ENCODE assay signal across 10 cellular contexts in genomic region chr9:88949425-88949824, GRCh38. TPM values are rescaled to one million over a fixed set of nuclear protein-coding genes. Genes with fewer than 3 reads are reported as not detected.
DNase-seq lines count a peak whose midpoint lies in the region; ATAC-seq and TF ChIP-seq lines count a peak whose summit lies in the region.
"Had no signal": no experiment of that assay in that cellular context is flagged by ENCODE, and none has a peak within 500 bp of the region (broad histone marks: within the 10 kb centered on the region; RNA-seq: fewer than 3 reads in every experiment).

No MANE protein-coding gene starts in this region.

- H2AFZ ChIP-seq in IMR-90 (replicated peaks; ENCODE audit: low read length, poor library complexity): no peak overlapping the region

- H2BK5ac ChIP-seq in IMR-90 (ENCODE audit: low read depth, low read length, poor library complexity, severe bottlenecking): no peak overlapping the region

- no TSS peak for BruUV-seq in IMR-90 (replicated peaks; lab: Mats Ljungman, UMichigan)

- H3K23ac ChIP-seq in IMR-90 (ENCODE audit: low read depth, low read length): no peak overlapping the region

- no peak overlapping the region for H3K4me3 Mint-ChIP-seq in T-helper 17 cell

- no peak overlapping the region for H3K4ac ChIP-seq in IMR-90 (ENCODE audit: low read depth, low read length)

- H3K9ac ChIP-seq in IMR-90 (ENCODE audit: low read depth, low read length): no peak overlapping the region

- H3K36me3 Mint-ChIP-seq in T-helper 17 cell (ENCODE audit: low read depth): no peaks in the 10 kb centered on the region

- intact Hi-C loops in IMR-90 (cut with micrococcal nuclease) (no loop called here), sigmoid colon (cut with DNase I) (loop anchor here (5.0 kb wide), 1 partner anchor 202 kb away; no protein-coding TSS in a partner anchor)

- H3K18ac ChIP-seq in IMR-90 (ENCODE audit: low read depth, low read length): no peak overlapping the region

- no peaks in the 10 kb centered on the region for H3K79me1 ChIP-seq in IMR-90 (ENCODE audit: low read depth in 1 of 2, low read length in 2 of 2)

- 0 out of 2 replicates have a peak, but pooled peaks cover 2% of the 10 kb centered on the region for H3K9me3 ChIP-seq in IMR-90 (ENCODE audit: control insufficient read depth, insufficient read depth, low read length)
- H3K9me3 ChIP-seq in SJSA1 (replicated peaks): no peaks in the 10 kb centered on the region
- H3K9me3 ChIP-seq in cardiac muscle cell (ENCODE audit: low read depth): no peaks in the 10 kb centered on the region
- no peaks in the 10 kb centered on the region for H3K9me3 ChIP-seq in sigmoid colon
- no peaks in the 10 kb centered on the region for H3K9me3 ChIP-seq in T-helper 17 cell (ENCODE audit: control insufficient read depth, low read length, poor library complexity, severe bottlenecking)

- H2BK120ac ChIP-seq in IMR-90 (ENCODE audit: low read depth, low read length): peak overlapping the region; percentile 12; the same call in 1 of the 2 replicates

- H2BK20ac ChIP-seq in IMR-90 (ENCODE audit: low read depth, low read length): no peak overlapping the region

- TF ChIP-seq EP300 in sigmoid colon (IDR thresholded peaks at IDR 0.05): peak in 2 of 4 donors; percentile 51 to 76

- no peak overlapping the region for H4K91ac ChIP-seq in IMR-90 (ENCODE audit: insufficient read depth, low read depth, low read length)

- H3K27me3 Mint-ChIP-seq in T-helper 17 cell: peaks cover 71% of the 10 kb centered on the region

- no peaks in the 10 kb centered on the region for H3K36me3 ChIP-seq in IMR-90 (ENCODE audit: control insufficient read depth, insufficient read depth, low read length)
- no peaks in the 10 kb centered on the region for H3K36me3 ChIP-seq in SJSA1
- no peaks in the 10 kb centered on the region for H3K36me3 ChIP-seq in cardiac muscle cell
- H3K36me3 ChIP-seq in sigmoid colon: no peaks in the 10 kb centered on the region

- no peak overlapping the region for H3K4me3 ChIP-seq in IMR-90 (ENCODE audit: insufficient read depth, low read depth, low read length)
- no peak overlapping the region for H3K4me3 ChIP-seq in SJSA1
- no peak overlapping the region for H3K4me3 ChIP-seq in cardiac muscle cell
- no peak overlapping the region for H3K4me3 ChIP-seq in sigmoid colon
- H3K4me3 ChIP-seq: coronary artery had no signal

- ATAC-seq in IMR-90 (ENCODE audit: low read depth) (no peak), T-helper 17 cell (no peak), HG03097 (IDR thresholded peaks at IDR 0.05; ENCODE audit: low FRiP score, unreplicated experiment) (no peak)

- no peak overlapping the region for H3K14ac ChIP-seq in IMR-90 (replicated peaks; ENCODE audit: low read depth, low read length)

- no peak overlapping the region for H3K27ac Mint-ChIP-seq in T-helper 17 cell

- peaks cover 2% of the 10 kb centered on the region for H3K4me1 Mint-ChIP-seq in T-helper 17 cell

- DNase-seq in IMR-90 (peak; percentile 52), SJSA1 (ENCODE audit: low read depth in 1 of 2, low spot score in 2 of 2) (peak; percentile 52 to 59), cardiac muscle cell (ENCODE audit: low read depth in 1 of 2, low spot score in 1 of 2) (peak; percentile 76 to 78), sigmoid colon (peak; percentile 78), GM19240 (ENCODE audit: insufficient read length, low spot score) (no peak), T-helper 17 cell (no peak)
- DNase-seq: EL, NCI-H446 treated with DMSO at 0.1 percent for 48 hours had no signal

- H2BK15ac ChIP-seq in IMR-90 (ENCODE audit: low read depth, low read length): no peak overlapping the region

- TF ChIP-seq POLR2A in IMR-90 (IDR thresholded peaks at IDR 0.05; ENCODE audit: low read depth, low read length) (no peak), sigmoid colon (IDR thresholded peaks at IDR 0.05) (no peak)

- no peak overlapping the region for H4K8ac ChIP-seq in IMR-90 (ENCODE audit: low read depth in 2 of 2, low read length in 2 of 2)

- peaks cover 30% of the 10 kb centered on the region for H3K4me1 ChIP-seq in IMR-90 (ENCODE audit: control insufficient read depth, insufficient read depth, low read length)
- H3K4me1 ChIP-seq in SJSA1 (replicated peaks): peaks cover 57% of the 10 kb centered on the region
- peaks cover 30% of the 10 kb centered on the region for H3K4me1 ChIP-seq in cardiac muscle cell (ENCODE audit: low read depth)
- peaks cover 0 to 55% (median 48%) of the 10 kb centered on the region in 4 donors for H3K4me1 ChIP-seq in sigmoid colon

- H4K20me1 ChIP-seq in IMR-90 (ENCODE audit: insufficient read depth, low read length): no peaks in the 10 kb centered on the region; the same call in 1 of the 2 replicates

- POLR2A ChIA-PET in IMR-90 (lab: Charles Lee; ENCODE audit: unreplicated experiment): no interaction called here

- 7% methylated on average over 4 of the region's 9 CpGs; no CpG with 5 or more reads in 1 of the 2 experiments for WGBS in IMR-90 (ENCODE audit: extremely low coverage in 2 of 2, insufficient read length in 1 of 2), 2 experiments
- WGBS in sigmoid colon, 2 donors: 18 to 35% methylated on average over 9 of the region's 9 CpGs

- dilution Hi-C loops in IMR-90 (cut with HindIII; ENCODE audit: low sequenced_read_pairs, unreplicated experiment): no loop called here

- H3K4me2 ChIP-seq in IMR-90 (ENCODE audit: low read depth, low read length): no peak overlapping the region; the same call in 1 of the 2 replicates

- in situ Hi-C loops in IMR-90 (cut with MboI; ENCODE audit: low sequenced_read_pairs): no loop called here

- TF ChIP-seq RAD21 in IMR-90 (IDR thresholded peaks at IDR 0.05; ENCODE audit: low read length): no peak

- H3K27ac ChIP-seq in IMR-90 (ENCODE audit: insufficient read depth, low read length) (no peak overlapping the region), SJSA1 (peak overlapping the region; percentile 39), cardiac muscle cell (peak overlapping the region; percentile 77), sigmoid colon (peak overlapping the region; percentile 24 to 79 (median 77))

- peaks cover 23% of the 10 kb centered on the region for H3K9me1 ChIP-seq in IMR-90 (ENCODE audit: insufficient read depth, low read length)

- CTCF ChIA-PET in IMR-90 (lab: Yijun Ruan, JAX): interaction anchor here (0.9 kb wide), 1 partner anchor 365 kb away, joined by 3 read pairs; no protein-coding TSS in a partner anchor

- H2AK9ac ChIP-seq in IMR-90 (replicated peaks; ENCODE audit: low read depth, low read length, poor library complexity): no peak overlapping the region

- no peak for TF ChIP-seq CTCF in IMR-90 (conservative IDR thresholded peaks at IDR 0.05; ENCODE audit: low read depth, low read length)
- TF ChIP-seq CTCF in cardiac muscle cell (IDR thresholded peaks at IDR 0.05; ENCODE audit: low read depth, low read length): no peak
- TF ChIP-seq CTCF in sigmoid colon (IDR thresholded peaks at IDR 0.05): no peak

- H4K5ac ChIP-seq in IMR-90 (ENCODE audit: low read depth, low read length): no peak overlapping the region

- H3K56ac ChIP-seq in IMR-90 (ENCODE audit: extremely low read depth, insufficient read depth, low read length): no peak overlapping the region

- H3K27me3 ChIP-seq in IMR-90 (ENCODE audit: control insufficient read depth, insufficient read depth, low read length) (no peaks in the 10 kb centered on the region), SJSA1 (replicated peaks) (no peaks in the 10 kb centered on the region), cardiac muscle cell (no peaks in the 10 kb centered on the region), sigmoid colon (no peaks in the 10 kb centered on the region)

- H2AK5ac ChIP-seq in IMR-90 (ENCODE audit: low read depth, low read length): no peak overlapping the region

TF ChIP-seq in IMR-90, 13 proteins besides CTCF, POLR2A, EP300 and RAD21:
- no peak for TF ChIP-seq BHLHE40 (IDR thresholded peaks at IDR 0.05; ENCODE audit: low read depth, low read length)
- no peak for TF ChIP-seq ELK1 (IDR thresholded peaks at IDR 0.05; ENCODE audit: borderline replicate concordance, low read depth, low read length)
- TF ChIP-seq NFE2L2 (IDR thresholded peaks at IDR 0.05; ENCODE audit: low read depth, low read length): no peak
- no peak for TF ChIP-seq CHD1 (IDR thresholded peaks at IDR 0.05; ENCODE audit: low read depth, low read length)
- TF ChIP-seq RFX5 (IDR thresholded peaks at IDR 0.05; ENCODE audit: low read depth, low read length): no peak
- TF ChIP-seq MAZ (IDR thresholded peaks at IDR 0.05; ENCODE audit: borderline replicate concordance, low read depth, low read length): no peak

RNA-seq across cellular contexts. Expression of gene S1PR3, which starts 41.8 kb away (rescaled TPM):
- total RNA-seq in IMR-90 (2012; rRNA removed) (28.7 and 31.1 TPM in 2 replicates), cardiac muscle cell (11.3 and 15.5 TPM in 2 replicates), sigmoid colon (10 to 100 TPM; 10.4 to 33.0 (median 16.8) TPM), T-helper 17 cell (1 to 10 TPM in 1 of 2 donors, under 1 TPM in 1; 0.05 to 1.7 TPM)
- polyA plus RNA-seq in IMR-90 (2012; rRNA removed) (25.0 and 28.4 TPM in 2 replicates), cardiac muscle cell (7.4 and 10.9 TPM in 2 replicates), sigmoid colon (1 to 10 TPM in 2 of 3 donors, under 1 TPM in 1; 0.23 to 7.8 (median 2.4) TPM)
- polyA plus RNA-seq in IMR-90 (2012; cell fraction: cytosol; rRNA removed): 16.1 and 27.1 TPM in 2 replicates
- polyA plus RNA-seq in IMR-90 (2012; cell fraction: nucleus; rRNA removed; ENCODE audit: low replicate concordance): 9.5 and 9.8 TPM in 2 replicates
- total RNA-seq in SJSA1 (2014; rRNA removed; shearing (Covaris generic)): 12.5 and 25.8 TPM in 2 replicates

Comparison
In these comparisons a context has a peak if more than half of its experiments do, and no peak if none do; other contexts are left out.
1. DNase-seq: peak in IMR-90 (single experiment), SJSA1 (2 of 2), cardiac muscle cell (2 of 2) and sigmoid colon (single experiment); none in GM19240 (single experiment) and T-helper 17 cell (0 of 3).